In the genomic region with DNA sequence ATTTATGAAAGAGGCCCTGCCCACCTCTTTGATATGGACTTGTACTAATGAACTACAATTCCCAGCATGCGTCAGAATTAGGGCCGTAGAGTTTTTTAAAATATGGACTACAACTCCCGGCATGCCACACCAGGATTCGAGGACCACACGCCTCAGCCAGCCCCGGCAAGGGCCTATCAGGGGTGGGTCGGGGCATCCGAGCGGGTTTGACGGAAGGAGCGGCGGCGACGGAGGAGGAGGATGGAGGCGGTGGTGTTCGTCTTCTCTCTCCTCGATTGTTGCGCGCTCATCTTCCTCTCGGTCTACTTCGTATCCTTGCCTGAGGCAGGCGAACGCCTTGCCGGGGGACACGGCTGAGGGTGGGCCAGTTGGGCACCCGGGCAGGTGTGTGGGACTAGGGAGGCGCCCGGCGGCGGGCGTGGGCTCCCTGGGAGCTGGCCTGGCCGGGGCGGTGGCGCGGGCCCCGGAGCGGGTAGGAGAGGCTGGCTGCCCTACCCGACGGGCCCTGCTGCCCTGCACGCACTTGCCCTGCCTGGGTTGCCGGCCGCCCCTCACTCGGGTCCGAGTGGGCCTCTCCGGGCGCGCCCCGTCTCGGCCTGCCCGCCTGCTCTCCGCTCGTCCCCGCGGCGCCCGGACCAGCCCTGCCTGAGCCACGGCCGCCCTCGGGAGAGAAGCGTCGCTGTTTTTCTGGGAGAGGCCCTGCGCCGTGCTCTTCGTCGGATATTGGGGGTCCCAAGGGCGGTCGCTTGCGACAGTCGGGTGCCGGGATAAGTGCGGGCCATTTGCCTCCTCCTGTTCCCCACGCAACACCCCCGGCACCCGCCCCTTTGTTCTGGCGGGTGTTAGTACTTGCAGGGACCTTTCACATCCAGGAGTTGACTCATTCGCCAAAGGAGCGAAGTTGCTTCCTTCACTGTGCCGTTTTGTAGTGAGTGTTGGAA, we compare ENCODE assay signal across 8 cellular contexts. TPM values are rescaled to one million over a fixed set of nuclear protein-coding genes. Genes with fewer than 3 reads are reported as not detected.
DNase-seq lines count a peak whose midpoint lies in the region; ATAC-seq and TF ChIP-seq lines count a peak whose summit lies in the region.

CNIH4 (plus strand) TSS at position 195 of the 941 bp plus-strand sequence; CDS start at position 241, 46 bp downstream.

- H3K4me1 ChIP-seq in testis: peaks cover 17% of the 10 kb centered on the region

- H3K36me3 Mint-ChIP-seq in activated naive CD4-positive, alpha-beta T cell treated with anti-CD3 and anti-CD28 coated beads, Interleukin-2, amount 50 U/mL, for 72 hours: peaks cover 8 to 18% of the 10 kb centered on the region in 2 donors

- H3K36me3 ChIP-seq in GM06990 (ENCODE audit: control insufficient read depth, insufficient read depth, low read length): peaks cover 1% of the 10 kb centered on the region; the same call in 1 of the 2 replicates
- no peaks in the 10 kb centered on the region for H3K36me3 ChIP-seq in testis (ENCODE audit: low read depth, missing control alignments)

- 0 to 1% methylated on average over 33 to 70 of the region's 78 CpGs for WGBS in testis, 2 donors

- peak; percentile 42 for TF ChIP-seq POLR2A in testis (IDR thresholded peaks at IDR 0.05)

- peak; percentile 88 for DNase-seq in GM06990 (ENCODE audit: extremely low read depth, insufficient read length)
- peak; percentile 97 for DNase-seq in NCI-H1092 (lab: John Stamatoyannopoulos, UW)
- DNase-seq in SKM-1 (lab: John Stamatoyannopoulos, UW; ENCODE audit: unreplicated experiment): peak; percentile 98
- DNase-seq in activated naive CD4-positive, alpha-beta T cell treated with anti-CD3 and anti-CD28 coated beads, Interleukin-2, amount 50 U/mL, for 72 hours (ENCODE audit: low spot score in 2 of 2): peak; percentile 88 to 89
- peak; percentile 94 for DNase-seq in glomerular visceral epithelial cell (ENCODE audit: extremely low spot score)
- peak; percentile 54 for DNase-seq in omental fat pad (ENCODE audit: low spot score)
- peak; percentile 96 for DNase-seq in testis

- H3K9me3 ChIP-seq in testis: no peaks in the 10 kb centered on the region

- peak within 1 kb of the TSS; percentile 71 to 92 for H3K27ac ChIP-seq in testis

- H3K9me3 Mint-ChIP-seq in activated naive CD4-positive, alpha-beta T cell treated with anti-CD3 and anti-CD28 coated beads, Interleukin-2, amount 50 U/mL, for 72 hours: no peaks in the 10 kb centered on the region

- intact Hi-C loops in testis (cut with DNase I; ENCODE audit: low total_unique reads): no loop called here

- H3K27ac Mint-ChIP-seq in activated naive CD4-positive, alpha-beta T cell treated with anti-CD3 and anti-CD28 coated beads, Interleukin-2, amount 50 U/mL, for 72 hours: peak within 1 kb of the TSS; percentile 95 to 96

- H3K27me3 ChIP-seq in GM06990 (replicated peaks; ENCODE audit: control insufficient read depth, insufficient read depth, low read length) (no peaks in the 10 kb centered on the region), testis (no peaks in the 10 kb centered on the region)

- peak within 1 kb of the TSS; percentile 72 for H3K4me3 ChIP-seq in GM06990 (replicated peaks; ENCODE audit: low read depth, low read length)
- H3K4me3 ChIP-seq in testis: peak within 1 kb of the TSS; percentile 74 to 96

- TF ChIP-seq CTCF in GM06990 (IDR thresholded peaks at IDR 0.05; ENCODE audit: insufficient read depth, low read length, poor library complexity, severe bottlenecking): no peak
- no peak for TF ChIP-seq CTCF in omental fat pad (IDR thresholded peaks at IDR 0.05)
- TF ChIP-seq CTCF in testis (IDR thresholded peaks at IDR 0.05): no peak

- ATAC-seq in HG02588 (IDR thresholded peaks at IDR 0.05; ENCODE audit: unreplicated experiment) (peak; percentile 97), omental fat pad (ENCODE audit: low FRiP score) (peak; percentile 95)
- peak; percentile 97 to 99 for ATAC-seq in activated naive CD4-positive, alpha-beta T cell treated with anti-CD3 and anti-CD28 coated beads, Interleukin-2, amount 50 U/mL, for 72 hours

RNA-seq across cellular contexts. Expression of gene CNIH4, which starts in this region (rescaled TPM):
- 10 to 100 TPM; 31.5 to 39.5 TPM for total RNA-seq in activated naive CD4-positive, alpha-beta T cell treated with anti-CD3 and anti-CD28 coated beads, Interleukin-2, amount 50 U/mL, for 72 hours
- total RNA-seq in omental fat pad (10 to 100 TPM; 32.2 to 63.8 (median 35.7) TPM), testis (10 to 100 TPM; 24.7 to 32.1 TPM)
- polyA plus RNA-seq in testis (ENCODE audit: insufficient read depth, low read depth, low replicate concordance): 43.3 TPM

Comparison
In these comparisons a context has a peak if more than half of its experiments do, and no peak if none do; other contexts are left out.
1. Peak in every context shown above with its lines: DNase-seq, ATAC-seq, H3K4me3 ChIP-seq and H3K27ac ChIP-seq.